ENCODE assay signal across 8 cellular contexts in genomic region chr1:42784946-42785693, GRCh38. TPM values are rescaled to one million over a fixed set of nuclear protein-coding genes. Genes with fewer than 3 reads are reported as not detected.
DNase-seq lines count a peak whose midpoint lies in the region; ATAC-seq and TF ChIP-seq lines count a peak whose summit lies in the region.

A gene with protein sequence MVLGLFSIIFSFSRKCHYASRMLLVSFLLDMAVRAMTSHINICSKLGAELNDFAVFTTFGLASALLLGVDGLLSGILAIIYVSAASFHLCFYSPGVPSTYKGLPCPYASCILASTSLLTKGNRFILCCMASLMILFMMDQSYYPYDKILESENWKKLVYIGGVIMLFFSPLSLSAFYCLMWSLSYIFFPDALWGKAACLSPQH (plus strand): TSS chr1:42784991. CDS start chr1:42789894, 4,903 bp downstream.

- H3K9ac ChIP-seq in mucosa of rectum (ENCODE audit: low read depth in 1 of 2, low read length in 2 of 2): peak within 1 kb of the TSS in 1 of 2 donors; percentile 29

- H3F3A ChIP-seq in PC-9 (ENCODE audit: insufficient read depth, low read depth): no peaks in the 10 kb centered on the region

- no peaks in the 10 kb centered on the region for H4K20me1 ChIP-seq in PC-9 (ENCODE audit: insufficient read depth)

- TF ChIP-seq CTCF in stomach (IDR thresholded peaks at IDR 0.05) (no peak), PC-9 (conservative IDR thresholded peaks at IDR 0.05) (no peak)

- no peak within 1 kb of the TSS for H3K27ac ChIP-seq in ACC112 (ENCODE audit: low read depth, low read length)
- H3K27ac ChIP-seq in mucosa of rectum (ENCODE audit: low read depth in 2 of 2, low read length in 2 of 2): no peak within 1 kb of the TSS
- H3K27ac ChIP-seq in stomach: no peak within 1 kb of the TSS
- H3K27ac ChIP-seq in PC-9: no peak within 1 kb of the TSS

- BruUV-seq in PC-9 (replicated peaks; lab: Mats Ljungman, UMichigan): no TSS peak

- POLR2A ChIA-PET in PC-9 (lab: Charles Lee; ENCODE audit: unreplicated experiment): no interaction called here

- no peak for TF ChIP-seq EP300 in stomach (IDR thresholded peaks at IDR 0.05)

- no peak within 1 kb of the TSS for H3K4me2 ChIP-seq in PC-9

- CTCF ChIA-PET in PC-9 (lab: Charles Lee): no interaction called here

- WGBS in stomach, 5 donors: 6 to 11% (median 10%) methylated on average over 31 to 54 of the region's 54 CpGs

- peak within 1 kb of the TSS; percentile 81 for H2AFZ ChIP-seq in ACC112 (ENCODE audit: low read length, unreplicated experiment)
- no peak within 1 kb of the TSS for H2AFZ ChIP-seq in PC-9

- peak; percentile 73 to 80 for ATAC-seq in activated CD4-positive, CD25-positive, alpha-beta regulatory T cell treated with anti-CD3 and anti-CD28 coated beads, Interleukin-2, amount 50 U/mL, for 24 hours
- no peak for ATAC-seq in GM18505 (IDR thresholded peaks at IDR 0.05; ENCODE audit: unreplicated experiment)

- H3K79me2 ChIP-seq in ACC112 (ENCODE audit: control insufficient read depth, insufficient read depth, low read length, unreplicated experiment) (no peaks in the 10 kb centered on the region), PC-9 (ENCODE audit: low read depth) (no peaks in the 10 kb centered on the region)

- H3K9me3 ChIP-seq in mucosa of rectum (ENCODE audit: control insufficient read depth in 2 of 2, low read length in 2 of 2) (no peaks in the 10 kb centered on the region), stomach (no peaks in the 10 kb centered on the region), PC-9 (ENCODE audit: insufficient read depth, low read depth) (no peaks in the 10 kb centered on the region)

- peaks cover 6% of the 10 kb centered on the region for H3K4me1 ChIP-seq in ACC112 (ENCODE audit: control insufficient read depth, insufficient read depth, low read length, unreplicated experiment)
- peaks cover 0 to 6% of the 10 kb centered on the region in 2 donors for H3K4me1 ChIP-seq in mucosa of rectum (ENCODE audit: control insufficient read depth in 2 of 2, insufficient read depth in 2 of 2, low read length in 2 of 2)
- peaks cover 9 to 15% (median 14%) of the 10 kb centered on the region in 4 donors for H3K4me1 ChIP-seq in stomach
- H3K4me1 ChIP-seq in PC-9 (replicated peaks; ENCODE audit: insufficient read depth): no peaks in the 10 kb centered on the region

- H3K4me3 ChIP-seq in ACC112 (ENCODE audit: low read depth, low read length) (peak within 1 kb of the TSS; percentile 74), mucosa of rectum (ENCODE audit: low read length in 2 of 2) (peak within 1 kb of the TSS; percentile 52 to 56), stomach (peak within 1 kb of the TSS; percentile 35 to 55 (median 46)), PC-9 (no peak within 1 kb of the TSS)

- H3K27me3 ChIP-seq in ACC112 (ENCODE audit: insufficient read depth, low read length) (no peaks in the 10 kb centered on the region), mucosa of rectum (ENCODE audit: control insufficient read depth in 2 of 2, insufficient read depth in 2 of 2, low read length in 2 of 2) (no peaks in the 10 kb centered on the region), stomach (peaks cover 0 to 13% (median 0%) of the 10 kb centered on the region in 3 donors), PC-9 (ENCODE audit: insufficient read depth, low read depth) (no peaks in the 10 kb centered on the region)

- DNase-seq in cerebellum (ENCODE audit: low spot score) (peak; percentile 12), stomach (peak; percentile 31), PC-9 (no peak), SW 1271 (lab: John Stamatoyannopoulos, UW) (no peak)

- intact Hi-C loops in stomach (cut with DNase I; ENCODE audit: low total_unique reads): no loop called here
- intact Hi-C loops in PC-9 (cut with micrococcal nuclease; ENCODE audit: unreplicated experiment): no loop called here

- no peaks in the 10 kb centered on the region; the same call in 1 of the 2 replicates for H3K9me2 ChIP-seq in PC-9 (ENCODE audit: insufficient read depth)

- no peaks in the 10 kb centered on the region for H3K36me3 ChIP-seq in ACC112 (ENCODE audit: insufficient read depth, low read length)
- H3K36me3 ChIP-seq in mucosa of rectum (ENCODE audit: control insufficient read depth in 2 of 2, insufficient read depth in 2 of 2, low read length in 2 of 2): peaks cover 0 to 8% of the 10 kb centered on the region in 2 donors
- peaks cover 0 to 34% (median 26%) of the 10 kb centered on the region in 4 donors for H3K36me3 ChIP-seq in stomach
- H3K36me3 ChIP-seq in PC-9 (ENCODE audit: low read depth): no peaks in the 10 kb centered on the region

- TF ChIP-seq POLR2A in stomach (IDR thresholded peaks at IDR 0.05): no peak
- TF ChIP-seq POLR2A in GM18505 (IDR thresholded peaks at IDR 0.05; ENCODE audit: borderline replicate concordance, extremely low read depth, insufficient read depth, insufficient read length): no peak

RNA-seq across cellular contexts. Expression of the gene that starts here (rescaled TPM):
- 0.64 TPM for total RNA-seq in cerebellum
- total RNA-seq in stomach: under 1 TPM in 1 of 5 donors, not detected in 4; 0.55 TPM
- under 1 TPM in 1 of 3 donors, not detected in 2; 0.03 TPM for polyA plus RNA-seq in stomach
- 0.28 and 1.0 TPM in 2 replicates for total RNA-seq in PC-9 (2021)

Comparison
In these comparisons a context has a peak if more than half of its experiments do, and no peak if none do; other contexts are left out.
1. Peak in DNase-seq in cerebellum; RNA of the gene not detected or under 1 TPM.
2. Peak in DNase-seq and H3K4me3 ChIP-seq in stomach; RNA of the gene not detected or under 1 TPM.